In genomic region chr5:149381261-149381985, GRCh38 we compare ENCODE assay signal across 10 cellular contexts. TPM values are rescaled to one million over a fixed set of nuclear protein-coding genes. Genes with fewer than 3 reads are reported as not detected.
DNase-seq lines count a peak whose midpoint lies in the region; ATAC-seq and TF ChIP-seq lines count a peak whose summit lies in the region.
"Had no signal": no experiment of that assay in that cellular context is flagged by ENCODE, and none has a peak within 500 bp of the region (broad histone marks: within the 10 kb centered on the region; RNA-seq: fewer than 3 reads in every experiment).

No MANE protein-coding gene starts in this region.

- H3K36me3 ChIP-seq in cardiac muscle cell (no peaks in the 10 kb centered on the region), PC-9 (ENCODE audit: low read depth) (no peaks in the 10 kb centered on the region), upper lobe of right lung (no peaks in the 10 kb centered on the region), SJCRH30 (no peaks in the 10 kb centered on the region)

- peaks cover 35% of the 10 kb centered on the region for H3K4me1 Mint-ChIP-seq in mesothelial cell of epicardium

- H3K4me1 ChIP-seq in cardiac muscle cell (ENCODE audit: low read depth) (peaks cover 50% of the 10 kb centered on the region), PC-9 (replicated peaks; ENCODE audit: insufficient read depth) (no peaks in the 10 kb centered on the region), upper lobe of right lung (peaks cover 31% of the 10 kb centered on the region), SJCRH30 (peaks cover 5% of the 10 kb centered on the region; the same call in 1 of the 2 replicates)

- H3K9me3 Mint-ChIP-seq in mesothelial cell of epicardium = no peaks in the 10 kb centered on the region
- H3K9me3 Mint-ChIP-seq: activated T-helper 1 cell treated with anti-CD3 and anti-CD28 coated beads, Interleukin-12 subunit alpha, Interleukin-12 subunit beta, Interleukin-2, Interleukin-4 antibody, amounts not matched to agents 30 ng/mL and 10 ng/mL and 1 ng/mL, durations not matched to agents 14 hours and 24 hours and 36 hours had no signal

- H3K9me3 ChIP-seq in cardiac muscle cell (ENCODE audit: low read depth) = no peaks in the 10 kb centered on the region
- H3K9me3 ChIP-seq in PC-9 (ENCODE audit: insufficient read depth, low read depth) = no peaks in the 10 kb centered on the region
- H3K9me3 ChIP-seq in upper lobe of right lung = no peaks in the 10 kb centered on the region
- H3K9me3 ChIP-seq in SJCRH30 (replicated peaks) = no peaks in the 10 kb centered on the region

- TF ChIP-seq CTCF in cardiac muscle cell (IDR thresholded peaks at IDR 0.05; ENCODE audit: low read depth, low read length) = no peak
- TF ChIP-seq CTCF in PC-9 (conservative IDR thresholded peaks at IDR 0.05) = no peak
- no peak for TF ChIP-seq CTCF in mesothelial cell of epicardium (IDR thresholded peaks at IDR 0.05; ENCODE audit: unreplicated experiment)
- no peak for TF ChIP-seq CTCF in upper lobe of right lung (IDR thresholded peaks at IDR 0.05)

- no peaks in the 10 kb centered on the region for H3K79me2 ChIP-seq in PC-9 (ENCODE audit: low read depth)

- POLR2A ChIA-PET in PC-9 (lab: Charles Lee; ENCODE audit: unreplicated experiment) = interaction anchor here (0.6 kb wide), 2 partner anchors 59 to 893 kb away, joined by 3 to 4 read pairs; no protein-coding TSS in a partner anchor

- no peak for ATAC-seq in left cardiac atrium
- ATAC-seq in upper lobe of right lung = no peak

- DNase-seq in cardiac muscle cell (ENCODE audit: low read depth in 1 of 2, low spot score in 1 of 2) (no peak), left cardiac atrium (no peak), PC-9 (no peak), mesothelial cell of epicardium (ENCODE audit: low spot score in 2 of 2, unreplicated experiment in 2 of 2) (no peak), upper lobe of right lung (peak; percentile 34), SJCRH30 (no peak)
- DNase-seq in activated CD4-positive, alpha-beta T cell treated with anti-CD3 and anti-CD28 coated beads for 48 hours = no peak
- DNase-seq in effector CD4-positive, alpha-beta T cell = no peak

- no peak overlapping the region for H3K4me3 Mint-ChIP-seq in mesothelial cell of epicardium
- H3K4me3 Mint-ChIP-seq: activated T-helper 1 cell treated with anti-CD3 and anti-CD28 coated beads, Interleukin-12 subunit alpha, Interleukin-12 subunit beta, Interleukin-2, Interleukin-4 antibody, amounts not matched to agents 30 ng/mL and 10 ng/mL and 1 ng/mL, durations not matched to agents 14 hours and 24 hours and 36 hours had no signal

- no TSS peak for BruUV-seq in PC-9 (replicated peaks; lab: Mats Ljungman, UMichigan)

- H3K4me2 ChIP-seq in PC-9 = 0 out of 2 replicates have a peak overlapping the region, but pooled peaks have one; percentile 3

- H3K27ac ChIP-seq in cardiac muscle cell = peak overlapping the region; percentile 99
- H3K27ac ChIP-seq in PC-9 = no peak overlapping the region
- peak overlapping the region; percentile 25 for H3K27ac ChIP-seq in upper lobe of right lung
- no peak overlapping the region for H3K27ac ChIP-seq in SJCRH30

- H2AFZ ChIP-seq in PC-9 = no peak overlapping the region; the same call in 1 of the 2 replicates

- no peaks in the 10 kb centered on the region for H3K36me3 Mint-ChIP-seq in mesothelial cell of epicardium

- CTCF ChIA-PET in PC-9 (lab: Charles Lee) = interaction anchor here (0.5 to 2.5 kb wide), 9 partner anchors 10 to 237 kb away, joined by 3 to 31 read pairs (median 3); no protein-coding TSS in a partner anchor

- H3K27me3 ChIP-seq in cardiac muscle cell (no peaks in the 10 kb centered on the region), PC-9 (ENCODE audit: insufficient read depth, low read depth) (no peaks in the 10 kb centered on the region), upper lobe of right lung (no peaks in the 10 kb centered on the region), SJCRH30 (no peaks in the 10 kb centered on the region)

- H4K20me1 ChIP-seq in PC-9 (ENCODE audit: insufficient read depth) = no peaks in the 10 kb centered on the region

- intact Hi-C loops in left cardiac atrium (cut with DNase I) = loop anchor here (2.0 to 5.0 kb wide), 3 partner anchors 51 to 186 kb away; partner anchors contain the start of gene CSNK1A1 (in 1 of the 2)
- intact Hi-C loops in PC-9 (cut with micrococcal nuclease; ENCODE audit: unreplicated experiment) = no loop called here
- intact Hi-C loops in upper lobe of right lung (cut with DNase I) = loop anchor here (5.0 kb wide), 1 partner anchor 51 kb away; no protein-coding TSS in a partner anchor

- H3K27ac Mint-ChIP-seq in mesothelial cell of epicardium = peak overlapping the region; percentile 66
- H3K27ac Mint-ChIP-seq: activated T-helper 1 cell treated with anti-CD3 and anti-CD28 coated beads, Interleukin-12 subunit alpha, Interleukin-12 subunit beta, Interleukin-2, Interleukin-4 antibody, amounts not matched to agents 30 ng/mL and 10 ng/mL and 1 ng/mL, durations not matched to agents 14 hours and 24 hours and 36 hours had no signal

- H3K27me3 Mint-ChIP-seq in mesothelial cell of epicardium (ENCODE audit: low read depth) = no peaks in the 10 kb centered on the region

- H3K9me2 ChIP-seq in PC-9 (ENCODE audit: insufficient read depth) = no peaks in the 10 kb centered on the region

- H3F3A ChIP-seq in PC-9 (ENCODE audit: insufficient read depth, low read depth) = no peaks in the 10 kb centered on the region

- H3K4me3 ChIP-seq in cardiac muscle cell (no peak overlapping the region), PC-9 (no peak overlapping the region), upper lobe of right lung (no peak overlapping the region), SJCRH30 (no peak overlapping the region)

RNA-seq across cellular contexts. Expression of gene IL17B, which starts 2.3 kb away (rescaled TPM):
- total RNA-seq in cardiac muscle cell (6.4 and 9.0 TPM in 2 replicates), left cardiac atrium (under 1 TPM; 0.44 to 0.89 TPM), PC-9 (2021) (not detected in 2 replicates), mesothelial cell of epicardium (0.34 TPM in 1 of 3 replicates, not detected in the others), upper lobe of right lung (not detected)
- polyA plus RNA-seq in cardiac muscle cell = 3.9 and 5.8 TPM in 2 replicates
- total RNA-seq in SJCRH30 (2014; rRNA removed; shearing (Covaris generic)) = 1.5 and 3.3 TPM in 2 replicates
- total RNA-seq: activated T-helper 1 cell treated with anti-CD3 and anti-CD28 coated beads, Interleukin-12 subunit alpha, Interleukin-12 subunit beta, Interleukin-2, Interleukin-4 antibody, amounts not matched to agents 30 ng/mL and 10 ng/mL and 1 ng/mL, durations not matched to agents 14 hours and 24 hours and 36 hours; dermis microvascular lymphatic vessel endothelial cell had no signal

RNA-seq across cellular contexts. Expression of gene PCYOX1L, which starts 23.6 kb away (rescaled TPM):
- total RNA-seq in cardiac muscle cell (14.4 and 16.1 TPM in 2 replicates), left cardiac atrium (1 to 10 TPM; 5.2 to 5.4 TPM), PC-9 (2021) (7.4 and 8.3 TPM in 2 replicates), mesothelial cell of epicardium (23.2 to 23.6 TPM (median 23.5 TPM) in 3 replicates), upper lobe of right lung (6.6 TPM)
- 15.3 and 17.6 TPM in 2 replicates for polyA plus RNA-seq in cardiac muscle cell
- 2.6 and 3.9 TPM in 2 replicates for total RNA-seq in SJCRH30 (2014; rRNA removed; shearing (Covaris generic))

RNA-seq across cellular contexts. Expression of gene GRPEL2, which starts 36.1 kb away (rescaled TPM):
- total RNA-seq in cardiac muscle cell = 4.9 and 5.1 TPM in 2 replicates
- polyA plus RNA-seq in cardiac muscle cell = 4.2 and 6.6 TPM in 2 replicates
- total RNA-seq in left cardiac atrium = 10 to 100 TPM in 1 of 2 donors, 1 to 10 TPM in 1; 8.7 to 15.4 TPM
- 32.4 and 36.9 TPM in 2 replicates for total RNA-seq in PC-9 (2021)
- total RNA-seq in mesothelial cell of epicardium = 13.9 to 15.4 TPM (median 14.9 TPM) in 3 replicates
- 23.9 TPM for total RNA-seq in upper lobe of right lung
- total RNA-seq in SJCRH30 (2014; rRNA removed; shearing (Covaris generic)) = 28.3 and 35.4 TPM in 2 replicates

Comparison
In these comparisons a context has a peak if more than half of its experiments do, and no peak if none do; other contexts are left out.
1. H3K27ac ChIP-seq: peak in cardiac muscle cell (single experiment) and upper lobe of right lung (single experiment); none in PC-9 (single experiment) and SJCRH30 (single experiment).